ENCODE assay signal across 13 cellular contexts in the genomic region with DNA sequence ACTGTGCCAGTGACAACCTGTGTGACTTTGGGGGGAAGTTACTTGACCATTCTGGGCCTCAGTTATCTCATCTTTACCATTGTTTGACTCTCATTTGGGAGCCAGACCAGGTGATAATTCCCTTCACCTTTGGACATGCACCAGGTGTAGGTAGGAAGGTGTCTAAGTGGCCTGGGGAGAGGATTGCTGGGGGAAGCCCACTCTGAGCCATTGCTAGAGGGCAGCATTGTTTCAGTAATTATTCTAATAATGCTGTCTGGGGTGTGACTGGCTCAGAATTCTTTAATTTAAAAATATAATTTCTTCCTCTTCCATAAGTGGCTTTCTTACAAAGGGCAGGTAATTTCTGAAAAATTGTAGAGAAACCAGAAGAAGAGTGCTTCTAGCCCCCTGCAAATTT.
DNase-seq lines count a peak whose midpoint lies in the region; ATAC-seq and TF ChIP-seq lines count a peak whose summit lies in the region.
"Had no signal": no experiment of that assay in that cellular context is flagged by ENCODE, and none has a peak within 500 bp of the region (broad histone marks: within the 10 kb centered on the region; RNA-seq: fewer than 3 reads in every experiment).

No MANE protein-coding gene starts in this region.

- no peak overlapping the region for H3K4me2 ChIP-seq in HCT116 (ENCODE audit: low read length)

- TF ChIP-seq CTCF in HCT116 (IDR thresholded peaks at IDR 0.05 in 2 of 3, conservative IDR thresholded peaks at IDR 0.05 in 1 of 3; ENCODE audit: borderline replicate concordance in 1 of 3, insufficient read depth in 1 of 3, low read depth in 2 of 3, low read length in 2 of 3): peak in 1 of 3 experiments; percentile 10; a peak in 1 of 6 replicates
- TF ChIP-seq CTCF in RWPE1 (conservative IDR thresholded peaks at IDR 0.05; ENCODE audit: low read depth): no peak

- no peak for TF ChIP-seq POLR2A in HCT116 (IDR thresholded peaks at IDR 0.05; ENCODE audit: borderline replicate concordance, extremely low read depth, insufficient read depth, insufficient read length)

- intact Hi-C loops in HCT116 (cut with micrococcal nuclease): no loop called here

- peak; percentile 3 for DNase-seq in COLO829 (ENCODE audit: low spot score)
- no peak for DNase-seq in HCT116 (ENCODE audit: low read depth, low spot score)
- peak; percentile 7 for DNase-seq in RWPE1 (ENCODE audit: low spot score)
- peak; percentile 16 for DNase-seq in iPS-NIHi11 (ENCODE audit: low spot score)
- no peak for DNase-seq in NK-92 (lab: John Stamatoyannopoulos, UW; ENCODE audit: unreplicated experiment)
- DNase-seq in NOMO-1 (lab: John Stamatoyannopoulos, UW; ENCODE audit: unreplicated experiment in 2 of 2): no peak
- DNase-seq: activated T-cell treated with anti-CD3 and anti-CD28 coated beads for 4 hours; HCEC 1CT; naive thymus-derived CD4-positive, alpha-beta T cell; NCI-H2227 treated with DMSO at 0.1 percent for 48 hours; substantia nigra; WERI-Rb-1 had no signal

- POLR2A ChIA-PET in HCT116 (lab: Charles Lee): no interaction called here
- POLR2A ChIA-PET in RWPE1 (lab: Yijun Ruan, JAX; ENCODE audit: low non-redundant PET): no interaction called here

- H3K4me3 ChIP-seq in HCT116 (replicated peaks in 1 of 2; ENCODE audit: low read depth in 1 of 2, low read length in 2 of 2): no peak overlapping the region

- RAD21 ChIA-PET in HCT116 (lab: Charles Lee; ENCODE audit: low non-redundant PET in 1 of 2, low total read pairs in 2 of 2, uncharacterized antibody in 2 of 2, unreplicated experiment in 2 of 2): no interaction called here

- no peaks in the 10 kb centered on the region for H4K20me1 ChIP-seq in HCT116 (ENCODE audit: insufficient read depth)

- H3K4me1 ChIP-seq in HCT116 (ENCODE audit: control insufficient read depth in 1 of 2, insufficient read depth in 2 of 2, low read length in 2 of 2): no peaks in the 10 kb centered on the region

- no peaks in the 10 kb centered on the region for H3K36me3 ChIP-seq in HCT116 (ENCODE audit: control insufficient read depth in 1 of 2, insufficient read depth in 2 of 2, low read length in 2 of 2)
- H3K36me3 ChIP-seq: WERI-Rb-1 had no signal

- ATAC-seq in HCT116: no peak
- no peak for ATAC-seq in GM19023 (IDR thresholded peaks at IDR 0.05; ENCODE audit: unreplicated experiment)
- ATAC-seq: naive thymus-derived CD4-positive, alpha-beta T cell had no signal

- H3K27ac ChIP-seq in HCT116 (ENCODE audit: low read depth, low read length) (no peak overlapping the region), RWPE1 (no peak overlapping the region)
- H3K27ac ChIP-seq: WERI-Rb-1 had no signal

- no peaks in the 10 kb centered on the region for H3K9me3 ChIP-seq in HCT116 (ENCODE audit: control insufficient read depth in 1 of 2, insufficient read depth in 1 of 2, low read depth in 1 of 2, low read length in 2 of 2)

- peak; percentile 41 for TF ChIP-seq RAD21 in HCT116 (IDR thresholded peaks at IDR 0.05; ENCODE audit: low read depth)

- H2AFZ ChIP-seq in HCT116 (ENCODE audit: low read depth, low read length, poor library complexity, severe bottlenecking): no peak overlapping the region

- no TSS peak for BruUV-seq in HCT116 (replicated peaks; lab: Mats Ljungman, UMichigan)

- H3K9me2 ChIP-seq in HCT116 (ENCODE audit: insufficient read depth): no peaks in the 10 kb centered on the region

- H3K9ac ChIP-seq in HCT116 (ENCODE audit: low read length): no peak overlapping the region

- peaks cover 17% of the 10 kb centered on the region; the same call in 1 of the 2 replicates for H3K27me3 ChIP-seq in HCT116 (ENCODE audit: insufficient read depth, low read length)

- H3K79me2 ChIP-seq in HCT116 (ENCODE audit: insufficient read depth, low read length): no peaks in the 10 kb centered on the region

- CTCF ChIA-PET in HCT116 (lab: Charles Lee): no interaction called here
- CTCF ChIA-PET in RWPE1 (lab: Yijun Ruan, JAX): no interaction called here

TF ChIP-seq in HCT116, 20 proteins besides CTCF, POLR2A, EP300 and RAD21:
- TF ChIP-seq ZFX (IDR thresholded peaks at IDR 0.05) (no peak), ZBTB33 (IDR thresholded peaks at IDR 0.05; ENCODE audit: extremely low read depth, insufficient replicate concordance, low read length) (no peak)

Comparison
In these comparisons a context has a peak if more than half of its experiments do, and no peak if none do; other contexts are left out.
1. DNase-seq: peak in COLO829 (single experiment), RWPE1 (single experiment) and iPS-NIHi11 (single experiment); none in HCT116 (single experiment), NK-92 (single experiment) and NOMO-1 (0 of 2).